8 cellular contexts compared by ENCODE assay signal in genomic region chr4:87071401-87071800, GRCh38.
DNase-seq lines count a peak whose midpoint lies in the region; ATAC-seq and TF ChIP-seq lines count a peak whose summit lies in the region.
"Had no signal": no experiment of that assay in that cellular context is flagged by ENCODE, and none has a peak within 500 bp of the region (broad histone marks: within the 10 kb centered on the region; RNA-seq: fewer than 3 reads in every experiment).

No MANE protein-coding gene starts in this region.

- H3K4me3 Mint-ChIP-seq in WTC11 (no peak overlapping the region), naive B cell (peak overlapping the region in 5 of 8 donors; percentile 2 to 64 (median 22))

- H3K9me3 Mint-ChIP-seq in WTC11 (peaks cover 4% of the 10 kb centered on the region), naive B cell (no peaks in the 10 kb centered on the region)

- CTCF ChIA-PET in WTC11 (lab: Charles Lee), result no interaction called here

- peak overlapping the region; percentile 29 for H3K27ac Mint-ChIP-seq in WTC11
- peak overlapping the region in 4 of 6 donors; percentile 2 to 74 (median 39) for H3K27ac Mint-ChIP-seq in naive B cell

- POLR2A ChIA-PET in WTC11 (lab: Charles Lee), result interaction anchor here (0.6 kb wide), 1 partner anchor 25 kb away, joined by 3 read pairs; no protein-coding TSS in a partner anchor

- H3K27me3 Mint-ChIP-seq in WTC11 (ENCODE audit: low read depth) (no peaks in the 10 kb centered on the region), naive B cell (no peaks in the 10 kb centered on the region)

- TF ChIP-seq CTCF in WTC11 (IDR thresholded peaks at IDR 0.05), result no peak

- H3K36me3 Mint-ChIP-seq in WTC11 (no peaks in the 10 kb centered on the region), naive B cell (no peaks in the 10 kb centered on the region)

- DNase-seq in COLO668 (lab: John Stamatoyannopoulos, UW; ENCODE audit: unreplicated experiment) (peak; percentile 38), NCI-H1092 (lab: John Stamatoyannopoulos, UW) (peak; percentile 21), WTC11 (ENCODE audit: low spot score) (no peak), naive B cell (no peak), inferior parietal cortex (ENCODE audit: extremely low spot score) (no peak)
- DNase-seq: SK-N-SH had no signal

- ATAC-seq in WTC11, result no peak
- ATAC-seq in naive B cell (ENCODE audit: low read depth in 2 of 2), result no peak
- ATAC-seq in HG03378 (IDR thresholded peaks at IDR 0.05; ENCODE audit: unreplicated experiment), result no peak
- ATAC-seq in HG02938 (IDR thresholded peaks at IDR 0.05; ENCODE audit: unreplicated experiment), result no peak

- H3K4me1 Mint-ChIP-seq in WTC11 (peaks cover 55% of the 10 kb centered on the region), naive B cell (peaks cover 23 to 43% (median 40%) of the 10 kb centered on the region in 3 donors)

TF ChIP-seq in WTC11, 78 proteins besides CTCF, POLR2A, EP300 and RAD21:
- TF ChIP-seq ZSCAN18 (CRISPR knock-in tag; IDR thresholded peaks at IDR 0.05) (no peak), CDX4 (CRISPR knock-in tag; IDR thresholded peaks at IDR 0.05; ENCODE audit: borderline replicate concordance) (no peak), TP53 (CRISPR knock-in tag; IDR thresholded peaks at IDR 0.05) (no peak), TEAD1 (CRISPR knock-in tag; IDR thresholded peaks at IDR 0.05) (no peak), AR (CRISPR knock-in tag; IDR thresholded peaks at IDR 0.05) (no peak), NR1H2 (CRISPR knock-in tag; IDR thresholded peaks at IDR 0.05) (no peak)

Comparison
In these comparisons a context has a peak if more than half of its experiments do, and no peak if none do; other contexts are left out.
1. DNase-seq: peak in COLO668 (single experiment) and NCI-H1092 (single experiment); none in WTC11 (single experiment), naive B cell (single experiment) and inferior parietal cortex (single experiment).